In genomic region chr2:159380676-159381239, GRCh38 we compare ENCODE assay signal across 27 cellular contexts.
"Had no signal": no experiment of that assay in that cellular context is flagged by ENCODE, and none has a peak within 500 bp of the region (broad histone marks: within the 10 kb centered on the region; RNA-seq: fewer than 3 reads in every experiment).

No MANE protein-coding gene starts in this region.

- H3K4me3 ChIP-seq: ascending aorta, body of pancreas, SK-N-MC had no signal

- DNase-seq: activated B cell treated with CpG ODN at 0.5 μM for 24 hours; activated CD4-positive, alpha-beta T cell treated with anti-CD3 and anti-CD28 coated beads for 1 hour; activated CD4-positive, alpha-beta T cell treated with anti-CD3 and anti-CD28 coated beads, Interleukin-2, amount 10 ng/mL, durations not matched to agents 24 days and 14 days; activated CD4-positive, alpha-beta T cell treated with anti-CD3 and anti-CD28 coated beads, Interleukin-2, amount 50 U/mL, for 48 hours; activated CD8-positive, alpha-beta memory T cell treated with anti-CD3 and anti-CD28 coated beads, Interleukin-2, amount 10 ng/mL, durations not matched to agents 7 days and 5 days; activated effector memory CD4-positive, alpha-beta T cell treated with anti-CD3 and anti-CD28 coated beads, Interleukin-2, amount 50 U/mL, for 16 hours; activated naive CD4-positive, alpha-beta T cell treated with Interleukin-2 at 50 U/mL for 16 hours; activated naive CD8-positive, alpha-beta T cell treated with anti-CD3 and anti-CD28 coated beads, Interleukin-2, amount 50 U/mL, for 24 hours; activated T-cell treated with anti-CD3 and anti-CD28 coated beads, Interleukin-2, amount 50 U/mL, for 24 hours; amniotic stem cell; body of pancreas; central memory CD4-positive, alpha-beta T cell; NCI-H146; NCI-H2171; NCI-H226; NCI-H510A; NCI-H526 treated with DMSO at 0.1 percent for 48 hours; NCI-H82; OCI-M1; T-cell; T-helper 2 cell; T1000 had no signal

- H3K4me1 ChIP-seq: ascending aorta, body of pancreas had no signal

- H3K27me3 ChIP-seq: ascending aorta, body of pancreas had no signal

- H3K9me3 ChIP-seq: ascending aorta, body of pancreas had no signal

- ATAC-seq: activated CD8-positive, alpha-beta memory T cell treated with anti-CD3 and anti-CD28 coated beads, Interleukin-2, amount 10 ng/mL, durations not matched to agents 7 days and 5 days; activated naive CD4-positive, alpha-beta T cell treated with anti-CD3 and anti-CD28 coated beads, Interleukin-2, amount 50 U/mL, for 72 hours; activated naive CD8-positive, alpha-beta T cell treated with anti-CD3 and anti-CD28 coated beads, Interleukin-2, amount 50 U/mL, for 24 hours; body of pancreas; Panc1; Right ventricle myocardium inferior; T-cell had no signal

- H3K27ac ChIP-seq: ascending aorta, body of pancreas, SK-N-MC had no signal
